In the genomic region with DNA sequence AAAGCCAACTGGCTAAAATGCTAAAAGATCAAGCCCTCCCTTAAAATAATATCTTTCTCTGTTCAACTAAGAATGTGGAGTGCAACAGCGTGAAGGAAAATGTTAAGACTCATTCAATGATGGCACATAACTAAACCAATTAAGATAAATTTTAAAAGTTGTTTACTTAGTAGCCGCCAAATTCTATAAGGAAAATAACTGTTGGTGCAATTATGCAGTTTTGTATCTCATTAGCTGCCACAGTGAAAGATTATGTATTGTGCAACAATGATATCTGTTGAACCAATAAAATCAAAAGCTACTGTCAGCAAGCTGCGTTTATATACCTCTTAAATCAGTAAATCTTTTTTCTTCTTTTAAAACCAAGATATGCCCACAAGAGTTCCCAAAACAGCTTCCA, we compare ENCODE assay signal across 19 cellular contexts.
"Had no signal": no experiment of that assay in that cellular context is flagged by ENCODE, and none has a peak within 500 bp of the region (broad histone marks: within the 10 kb centered on the region; RNA-seq: fewer than 3 reads in every experiment).

No MANE protein-coding gene starts in this region.

- H3K9me3 ChIP-seq: colonic mucosa, mucosa of descending colon, prostate gland, right atrium auricular region, upper lobe of right lung had no signal

- H3K4me3 ChIP-seq: cardiac muscle cell, colonic mucosa, mucosa of descending colon, prostate gland, right atrium auricular region, skin epidermis, upper lobe of right lung had no signal

- H3K27me3 ChIP-seq: cardiac muscle cell, colonic mucosa, right atrium auricular region, upper lobe of right lung had no signal

- DNase-seq: activated B cell treated with CpG ODN at 0.5 μM for 24 hours; activated CD4-positive, alpha-beta memory T cell treated with anti-CD3 and anti-CD28 coated beads for 36 hours; activated CD4-positive, alpha-beta T cell treated with anti-CD3 and anti-CD28 coated beads for 4 hours; amniotic stem cell; colonic mucosa; immature natural killer cell; mesenchymal stem cell; mucosa of descending colon; naive B cell; stimulated activated CD4-positive, alpha-beta T cell treated with anti-CD3 and anti-CD28 coated beads, Interleukin-4, amount 100 ng/mL, for 1 hour; T-cell; T-helper 9 cell; upper lobe of right lung had no signal

- H3K36me3 ChIP-seq: cardiac muscle cell, colonic mucosa, prostate gland, right atrium auricular region, upper lobe of right lung had no signal

- H3K4me1 ChIP-seq: colonic mucosa, prostate gland had no signal

- ATAC-seq: esophagus mucosa, mucosa of descending colon, SK-N-SH treated with all-trans-retinoic acid at 6 μM for 48 hours, T-cell, upper lobe of right lung had no signal

- H3K27ac ChIP-seq: cardiac muscle cell, colonic mucosa, prostate gland, right atrium auricular region, upper lobe of right lung had no signal
